8 cellular contexts compared by ENCODE assay signal in genomic region chr11:60951909-60952741, GRCh38. TPM values are rescaled to one million over a fixed set of nuclear protein-coding genes. Genes with fewer than 3 reads are reported as not detected.
DNase-seq lines count a peak whose midpoint lies in the region; ATAC-seq, FAIRE-seq and TF ChIP-seq lines count a peak whose summit lies in the region.
"Had no signal": no experiment of that assay in that cellular context is flagged by ENCODE, and none has a peak within 500 bp of the region (broad histone marks: within the 10 kb centered on the region; RNA-seq: fewer than 3 reads in every experiment).

Gene SLC15A3, minus strand, starts transcription at chr11:60952176. Its CDS starts 625 bp downstream, at chr11:60951551.

- peak within 1 kb of the TSS; percentile 77 for H3K27ac Mint-ChIP-seq in MCF 10A (ENCODE audit: low read depth, unreplicated experiment)

- H3K4me2 ChIP-seq in OCI-LY7 (ENCODE audit: low read length) = peak within 1 kb of the TSS; percentile 80

- H3K9me3 ChIP-seq in OCI-LY7 (ENCODE audit: low read length) = no peaks in the 10 kb centered on the region
- no peaks in the 10 kb centered on the region for H3K9me3 ChIP-seq in kidney (ENCODE audit: control insufficient read depth in 1 of 2, low read length in 2 of 2)

- H3K4me3 Mint-ChIP-seq in MCF 10A (ENCODE audit: unreplicated experiment) = peak within 1 kb of the TSS; percentile 14

- no peaks in the 10 kb centered on the region for H3K27me3 Mint-ChIP-seq in MCF 10A (ENCODE audit: insufficient read depth, unreplicated experiment)

- H3K79me2 ChIP-seq in OCI-LY7 (ENCODE audit: insufficient read depth, low read depth, low read length) = peaks cover 3% of the 10 kb centered on the region; the same call in 1 of the 2 replicates

- DNase-seq in OCI-LY7 (ENCODE audit: low spot score) (peak; percentile 86), MCF 10A (ENCODE audit: unreplicated experiment) (no peak), kidney (peak; percentile 87), NCI-H146 treated with DMSO at 0.1 percent for 48 hours (lab: John Stamatoyannopoulos, UW; ENCODE audit: unreplicated experiment) (no peak)
- DNase-seq in stimulated activated CD4-positive, alpha-beta T cell treated with anti-CD3 and anti-CD28 coated beads, Interleukin-1b, Interleukin-23, amount 100 ng/mL, for 48 hours = peak; percentile 29

- ATAC-seq in GM18858 (IDR thresholded peaks at IDR 0.05; ENCODE audit: unreplicated experiment) (peak; percentile 64), HG02763 (IDR thresholded peaks at IDR 0.05; ENCODE audit: unreplicated experiment) (peak; percentile 59)

- H3K4me3 ChIP-seq in OCI-LY7 (ENCODE audit: low read depth, low read length, poor library complexity, severe bottlenecking) (peak within 1 kb of the TSS; percentile 64), kidney (ENCODE audit: low read length in 2 of 2) (peak within 1 kb of the TSS; percentile 62 to 69)

- H3K9me2 ChIP-seq in OCI-LY7 (ENCODE audit: insufficient read depth, low read length) = no peaks in the 10 kb centered on the region

- peaks cover 8% of the 10 kb centered on the region for H3K4me1 Mint-ChIP-seq in MCF 10A (ENCODE audit: insufficient read depth, unreplicated experiment)

- H4K20me1 ChIP-seq in OCI-LY7 (ENCODE audit: insufficient read depth, low read length) = no peaks in the 10 kb centered on the region

- H3K36me3 Mint-ChIP-seq in MCF 10A (ENCODE audit: insufficient read depth, unreplicated experiment) = no peaks in the 10 kb centered on the region

- no peaks in the 10 kb centered on the region for H3K9me3 Mint-ChIP-seq in MCF 10A (ENCODE audit: unreplicated experiment)

- POLR2A ChIA-PET in OCI-LY7 (lab: Charles Lee) = interaction anchor here (0.5 to 1.4 kb wide), 4 partner anchors 33 to 1282 kb away, joined by 3 to 5 read pairs (median 4); no protein-coding TSS in a partner anchor
- POLR2A ChIA-PET in MCF 10A (lab: Yijun Ruan, JAX) = no interaction called here

- no peak for FAIRE-seq in kidney (lab: Jason Lieb, UNC)

- H3K36me3 ChIP-seq in OCI-LY7 (ENCODE audit: insufficient read depth, low read length) (no peaks in the 10 kb centered on the region), kidney (ENCODE audit: control insufficient read depth in 1 of 2, insufficient read depth in 2 of 2, low read length in 2 of 2) (no peaks in the 10 kb centered on the region)

- peak within 1 kb of the TSS; percentile 65 to 73 for H3K9ac ChIP-seq in kidney (ENCODE audit: low read length in 2 of 2)

- peak within 1 kb of the TSS; percentile 89 for H2AFZ ChIP-seq in OCI-LY7 (ENCODE audit: low read length)

- intact Hi-C loops in OCI-LY7 (cut with micrococcal nuclease; ENCODE audit: unreplicated experiment) (loop anchor here (1.0 to 10.0 kb wide), 3 partner anchors 37 to 209 kb away; partner anchors contain the start of gene VPS37C), MCF 10A (cut with micrococcal nuclease) (no loop called here), kidney (cut with DNase I) (no loop called here)

- H3K4me1 ChIP-seq in OCI-LY7 (ENCODE audit: insufficient read depth, low read length, poor library complexity, severe bottlenecking) = peaks cover 36% of the 10 kb centered on the region
- H3K4me1 ChIP-seq in kidney (ENCODE audit: control insufficient read depth in 1 of 2, insufficient read depth in 1 of 2, low read depth in 1 of 2, low read length in 2 of 2) = peaks cover 0 to 2% of the 10 kb centered on the region in 2 donors

- TF ChIP-seq CTCF in OCI-LY7 (conservative IDR thresholded peaks at IDR 0.05; ENCODE audit: low read length) (no peak), MCF 10A (IDR thresholded peaks at IDR 0.05; ENCODE audit: unreplicated experiment) (no peak), kidney (IDR thresholded peaks at IDR 0.05; ENCODE audit: borderline replicate concordance, extremely low read depth, insufficient read depth) (no peak)

- BruUV-seq in OCI-LY7 (replicated peaks; lab: Mats Ljungman, UMichigan) (no TSS peak), MCF 10A (replicated peaks; lab: Mats Ljungman, UMichigan) (no TSS peak)

- CTCF ChIA-PET in OCI-LY7 (lab: Charles Lee; ENCODE audit: unreplicated experiment) (interaction anchor here (1.3 kb wide), 1 partner anchor 39 kb away, joined by 5 read pairs; the partner anchor contains the start of gene TMEM109), MCF 10A (lab: Yijun Ruan, JAX) (interaction anchor here (0.6 to 0.7 kb wide), 3 partner anchors 7 to 71 kb away, joined by 3 read pairs; no protein-coding TSS in a partner anchor)

- H3K27ac ChIP-seq in OCI-LY7 (ENCODE audit: low read depth, low read length, poor library complexity, severe bottlenecking) = peak within 1 kb of the TSS; percentile 47
- H3K27ac ChIP-seq in kidney (ENCODE audit: low read depth in 2 of 2, low read length in 2 of 2) = peak within 1 kb of the TSS; percentile 39 to 87
- H3K27ac ChIP-seq: epithelial cell of prostate had no signal

RNA-seq across cellular contexts. Expression of gene SLC15A3, which starts in this region (rescaled TPM):
- total RNA-seq in OCI-LY7 (2014; rRNA removed; shearing (Covaris generic)) = 7.2 and 12.6 TPM in 2 replicates
- total RNA-seq in OCI-LY7 (2022) (41.4 and 43.9 TPM in 2 replicates), MCF 10A (2022) (not detected in 2 replicates), kidney (27.0 TPM)
- 26.6 TPM for polyA plus RNA-seq in kidney (ENCODE audit: insufficient read depth, low read depth, low replicate concordance)

Comparison
In these comparisons a context has a peak if more than half of its experiments do, and no peak if none do; other contexts are left out.
1. DNase-seq: peak in OCI-LY7 (single experiment), kidney (single experiment) and stimulated activated CD4-positive, alpha-beta T cell treated with anti-CD3 and anti-CD28 coated beads, Interleukin-1b, Interleukin-23, amount 100 ng/mL, for 48 hours (single experiment); none in MCF 10A (single experiment) and NCI-H146 treated with DMSO at 0.1 percent for 48 hours (single experiment).